ENCODE assay signal across 22 cellular contexts in the genomic region with DNA sequence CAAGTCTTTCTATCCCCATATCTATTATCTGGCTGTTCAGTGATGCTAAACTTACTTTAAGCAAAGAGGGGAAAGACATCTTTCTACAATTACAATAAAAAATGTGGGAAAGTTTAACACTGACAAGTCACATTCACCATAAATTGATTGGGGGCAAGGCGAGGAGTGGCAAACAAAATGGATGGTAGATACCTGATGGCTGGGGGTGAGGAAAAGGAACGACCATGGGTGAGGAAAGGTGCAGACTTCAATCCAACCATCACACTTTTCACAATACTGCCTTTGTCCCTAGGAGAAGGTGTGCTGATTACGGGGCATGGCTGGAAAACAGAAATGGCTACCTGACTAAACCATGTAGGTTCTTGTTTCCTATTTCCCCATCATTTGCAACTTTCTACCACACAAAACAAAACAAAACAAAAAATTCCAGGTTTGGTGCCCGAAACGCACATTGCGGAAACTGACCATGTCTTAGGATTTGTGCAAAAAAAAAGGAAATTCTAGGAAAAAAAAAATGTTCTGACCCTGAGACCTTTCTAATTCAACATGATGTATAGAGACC.
"Had no signal": no experiment of that assay in that cellular context is flagged by ENCODE, and none has a peak within 500 bp of the region (broad histone marks: within the 10 kb centered on the region; RNA-seq: fewer than 3 reads in every experiment).

No MANE protein-coding gene starts in this region.

- H3K36me3 ChIP-seq: MG63, SJSA1 had no signal

- H3K4me3 ChIP-seq: MG63, SJSA1, SK-N-MC had no signal

- H3K27ac ChIP-seq: HL-60, SJSA1, SK-N-MC had no signal

- DNase-seq: Karpas-422, KG1, MG63, NCI-H1092, NCI-H1105 treated with DMSO at 0.1 percent for 48 hours, NCI-H1417 treated with DMSO at 0.1 percent for 48 hours, NCI-H146, NCI-H1694 treated with DMSO at 0.1 percent for 48 hours, NCI-H2029, NCI-H2081 treated with DMSO at 0.1 percent for 48 hours, NCI-H2171 treated with DMSO at 0.1 percent for 48 hours, NCI-H524, NCI-H526 treated with DMSO at 0.1 percent for 48 hours, NCI-H774, Right ventricle myocardium superior, RPMI8226, SIG-M5 had no signal

- H3K9me3 ChIP-seq: MG63, SJSA1 had no signal

- FAIRE-seq: HTR-8/SVneo, RCC 7860 had no signal
